Comparison of ENCODE assay signal across 9 cellular contexts in genomic region chr13:36907801-36908200, GRCh38.
"Had no signal": no experiment of that assay in that cellular context is flagged by ENCODE, and none has a peak within 500 bp of the region (broad histone marks: within the 10 kb centered on the region; RNA-seq: fewer than 3 reads in every experiment).

No MANE protein-coding gene starts in this region.

- H3K4me1 ChIP-seq: spleen had no signal

- H3K36me3 ChIP-seq: spleen had no signal

- DNase-seq: activated T-cell treated with anti-CD3 and anti-CD28 coated beads, Interleukin-2, amount 50 U/mL, for 1 hour; central memory CD4-positive, alpha-beta T cell; hippocampal formation; left ventricle myocardium superior; mesenchymal stem cell; nephron progenitor cell; spleen; stimulated activated CD4-positive, alpha-beta T cell treated with anti-CD3 and anti-CD28 coated beads, Interleukin-1b, Interleukin-23, amount 100 ng/mL, for 48 hours; stimulated activated naive CD4-positive, alpha-beta T cell treated with Interleukin-2 at 50 U/mL for 16 hours had no signal

- H3K27me3 ChIP-seq: spleen had no signal

- H3K27ac ChIP-seq: spleen had no signal

- H3K9me3 ChIP-seq: spleen had no signal

- H3K4me3 ChIP-seq: spleen had no signal
